Comparison of ENCODE assay signal across 8 cellular contexts in the genomic region with DNA sequence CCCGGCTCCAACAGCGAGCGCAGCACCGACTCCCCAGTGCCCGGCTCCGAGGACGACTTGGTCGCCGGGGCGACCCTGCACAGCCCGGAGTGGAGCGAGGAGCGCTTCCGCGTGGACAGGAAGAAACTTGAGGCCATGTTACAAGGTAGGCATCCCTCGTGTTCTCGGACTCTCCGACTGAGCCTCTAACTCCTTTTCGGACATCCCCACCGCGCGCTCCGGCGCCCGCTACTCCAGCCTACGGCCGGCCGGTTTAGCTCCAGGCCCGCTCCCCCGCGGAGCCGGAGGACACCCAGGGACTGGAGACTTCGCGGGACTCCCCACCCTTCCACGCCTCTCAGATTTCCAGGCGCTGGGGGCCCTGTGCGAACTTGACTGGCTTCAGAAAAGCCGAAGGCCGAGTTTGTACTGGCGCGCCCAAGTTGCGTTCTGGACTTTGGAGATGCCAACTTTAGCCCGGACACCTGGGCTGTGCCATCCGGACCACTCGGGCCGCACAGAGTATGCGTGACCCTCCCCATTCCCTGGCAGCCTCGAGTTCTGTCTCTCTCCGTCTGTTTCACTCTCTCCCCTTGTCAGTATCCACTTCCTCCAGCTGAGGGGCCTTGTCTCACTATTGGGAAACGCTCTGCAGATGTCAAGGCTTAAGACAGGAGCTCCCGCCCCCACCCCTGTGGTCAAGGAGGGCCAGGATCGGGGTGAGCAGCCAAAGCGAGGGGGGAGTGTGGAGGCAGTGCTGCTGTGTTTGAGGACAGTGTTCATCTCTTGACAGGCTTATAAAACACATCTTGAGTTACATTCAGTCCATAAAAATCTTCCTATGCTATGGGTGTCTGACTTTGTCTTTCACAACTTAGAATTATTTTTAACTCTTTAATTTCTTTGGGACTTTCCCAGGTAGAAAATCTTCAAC. TPM values are rescaled to one million over a fixed set of nuclear protein-coding genes. Genes with fewer than 3 reads are reported as not detected.
DNase-seq lines count a peak whose midpoint lies in the region; ATAC-seq and TF ChIP-seq lines count a peak whose summit lies in the region.

No MANE protein-coding gene starts in this region.

- in situ Hi-C loops in Panc1 (cut with HindIII; ENCODE audit: low pct_unique_long_range_greater_than_20kb, low sequenced_read_pairs): no loop called here

- no peaks in the 10 kb centered on the region for H3K9me3 Mint-ChIP-seq in dendritic cell treated with granulocyte-macrophage colony-stimulating factor and Interleukin-4, amounts not matched to agents 40 ng/mL and 50 ng/mL, for 4 days

- ATAC-seq in GM18502 (IDR thresholded peaks at IDR 0.05; ENCODE audit: poor library complexity, unreplicated experiment) (peak; percentile 26), Panc1 (peak; percentile 76)

- peaks cover 6% of the 10 kb centered on the region for H3K4me1 Mint-ChIP-seq in dendritic cell treated with granulocyte-macrophage colony-stimulating factor and Interleukin-4, amounts not matched to agents 40 ng/mL and 50 ng/mL, for 4 days (ENCODE audit: low read depth)

- peak overlapping the region; percentile 53 for H3K4me3 ChIP-seq in A673 (ENCODE audit: low read depth, low read length, poor library complexity, severe bottlenecking)
- H3K4me3 ChIP-seq in Panc1 (ENCODE audit: low read depth in 2 of 2, low read length in 2 of 2): peak overlapping the region; percentile 46 to 56

- H3K27me3 ChIP-seq in A673 (replicated peaks; ENCODE audit: insufficient read depth, low read depth, low read length, poor library complexity) (peaks cover 76% of the 10 kb centered on the region), Panc1 (ENCODE audit: control insufficient read depth, insufficient read depth, low read length) (peaks cover 34% of the 10 kb centered on the region)

- no peaks in the 10 kb centered on the region for H3K36me3 ChIP-seq in A673 (ENCODE audit: insufficient read depth, low read length, poor library complexity, severe bottlenecking)
- H3K36me3 ChIP-seq in Panc1 (ENCODE audit: control insufficient read depth, insufficient read depth, low read length): no peaks in the 10 kb centered on the region

- H3K4me1 ChIP-seq in A673 (ENCODE audit: insufficient read depth, low read length, poor library complexity, severe bottlenecking): no peaks in the 10 kb centered on the region
- H3K4me1 ChIP-seq in Panc1 (ENCODE audit: control insufficient read depth, insufficient read depth, low read length): peaks cover 4% of the 10 kb centered on the region; the same call in 1 of the 2 replicates

- peak; percentile 3 for DNase-seq in A673 (ENCODE audit: low spot score)
- no peak for DNase-seq in Panc1 (ENCODE audit: low read depth, low spot score)
- DNase-seq in kidney tubule cell (ENCODE audit: low spot score): peak; percentile 89
- peak; percentile 59 for DNase-seq in smooth muscle cell of the brain vasculature (ENCODE audit: low read depth, low spot score)
- no peak for DNase-seq in AML-193 (lab: John Stamatoyannopoulos, UW)
- DNase-seq in A172 (ENCODE audit: low spot score): no peak

- no peak overlapping the region for H3K27ac ChIP-seq in A673 (ENCODE audit: low read depth, low read length, poor library complexity, severe bottlenecking)
- H3K27ac ChIP-seq in Panc1 (ENCODE audit: low read length): no peak overlapping the region

- H3K36me3 Mint-ChIP-seq in dendritic cell treated with granulocyte-macrophage colony-stimulating factor and Interleukin-4, amounts not matched to agents 40 ng/mL and 50 ng/mL, for 4 days (ENCODE audit: low read depth): no peaks in the 10 kb centered on the region

- H3K27me3 Mint-ChIP-seq in dendritic cell treated with granulocyte-macrophage colony-stimulating factor and Interleukin-4, amounts not matched to agents 40 ng/mL and 50 ng/mL, for 4 days: peaks cover 17% of the 10 kb centered on the region

- TF ChIP-seq CTCF in A673 (conservative IDR thresholded peaks at IDR 0.05; ENCODE audit: low read depth, low read length): no peak
- TF ChIP-seq CTCF in Panc1 (IDR thresholded peaks at IDR 0.05): no peak

- H3K27ac Mint-ChIP-seq in dendritic cell treated with granulocyte-macrophage colony-stimulating factor and Interleukin-4, amounts not matched to agents 40 ng/mL and 50 ng/mL, for 4 days: peak overlapping the region; percentile 34

- peak overlapping the region; percentile 77 for H3K4me3 Mint-ChIP-seq in dendritic cell treated with granulocyte-macrophage colony-stimulating factor and Interleukin-4, amounts not matched to agents 40 ng/mL and 50 ng/mL, for 4 days

- POLR2A ChIA-PET in A673 (lab: Charles Lee; ENCODE audit: low non-redundant PET): no interaction called here
- POLR2A ChIA-PET in Panc1 (lab: Charles Lee): no interaction called here

- no TSS peak for BruUV-seq in A673 (replicated peaks; lab: Mats Ljungman, UMichigan)
- BruUV-seq in Panc1 (replicated peaks; lab: Mats Ljungman, UMichigan): no TSS peak

- CTCF ChIA-PET in A673 (lab: Charles Lee) (no interaction called here), Panc1 (lab: Charles Lee) (no interaction called here)

- H3K9me3 ChIP-seq in A673 (ENCODE audit: low read depth, low read length, poor library complexity, severe bottlenecking): no peaks in the 10 kb centered on the region
- no peaks in the 10 kb centered on the region for H3K9me3 ChIP-seq in Panc1 (ENCODE audit: control insufficient read depth, insufficient read depth, low read depth, low read length)

- intact Hi-C loops in A673 (cut with micrococcal nuclease; ENCODE audit: unreplicated experiment): loop anchor here (5.0 to 10.0 kb wide), 2 partner anchors 96 to 189 kb away; no protein-coding TSS in a partner anchor
- intact Hi-C loops in Panc1 (cut with micrococcal nuclease; ENCODE audit: unreplicated experiment): loop anchor here (10.0 kb wide), 1 partner anchor 209 kb away; no protein-coding TSS in a partner anchor
- intact Hi-C loops in dendritic cell treated with granulocyte-macrophage colony-stimulating factor and Interleukin-4, amounts not matched to agents 40 ng/mL and 50 ng/mL, for 4 days (cut with micrococcal nuclease): loop anchor here (10.0 kb wide), 1 partner anchor 209 kb away; no protein-coding TSS in a partner anchor

RNA-seq across cellular contexts. Expression of a gene that starts 0.8 kb away (rescaled TPM):
- 1.6 and 2.2 TPM in 2 replicates for total RNA-seq in A673 (2021)
- total RNA-seq in Panc1 (2021; ENCODE audit: unreplicated experiment): 0.67 TPM
- 0.11 TPM for polyA plus RNA-seq in Panc1 (2012; ENCODE audit: insufficient read length)
- 1.3 and 2.3 TPM in 2 replicates for total RNA-seq in A172 (2014; rRNA removed; shearing (Covaris generic))

Comparison
In these comparisons a context has a peak if more than half of its experiments do, and no peak if none do; other contexts are left out.
1. DNase-seq: peak in A673 (single experiment), kidney tubule cell (single experiment) and smooth muscle cell of the brain vasculature (single experiment); none in Panc1 (single experiment), AML-193 (0 of 2) and A172 (single experiment).